ENCODE assay signal across 17 cellular contexts in the genomic region with DNA sequence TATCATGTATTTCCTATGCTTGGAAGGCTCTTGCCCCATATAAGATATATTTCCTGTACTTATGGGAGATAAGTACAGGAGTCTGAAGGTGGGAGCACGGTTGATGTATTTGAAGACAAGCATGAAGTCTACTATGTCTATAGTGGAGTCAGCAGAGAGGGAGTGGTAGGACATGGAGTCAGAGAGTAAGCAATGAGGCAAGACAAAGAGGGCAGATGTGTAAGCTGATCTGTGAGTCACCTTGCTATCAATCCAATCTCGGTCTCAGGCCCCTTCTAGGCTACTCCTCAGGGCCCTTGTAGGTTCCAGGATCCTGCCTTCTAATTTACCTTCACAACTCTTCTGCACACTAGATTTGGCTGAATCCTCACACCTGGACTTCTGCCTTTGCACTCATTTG.
DNase-seq lines count a peak whose midpoint lies in the region; ATAC-seq and TF ChIP-seq lines count a peak whose summit lies in the region.
"Had no signal": no experiment of that assay in that cellular context is flagged by ENCODE, and none has a peak within 500 bp of the region (broad histone marks: within the 10 kb centered on the region; RNA-seq: fewer than 3 reads in every experiment).

No MANE protein-coding gene starts in this region.

- no TSS peak for BruUV-seq in PC-3 (replicated peaks; lab: Mats Ljungman, UMichigan)

- no peak overlapping the region for H2AFZ ChIP-seq in PC-3 (ENCODE audit: low read length)

- H3K27me3 ChIP-seq in PC-3 (ENCODE audit: low read length) = no peaks in the 10 kb centered on the region
- H3K27me3 ChIP-seq: SJCRH30 had no signal

- DNase-seq in activated naive CD8-positive, alpha-beta T cell treated with anti-CD3 and anti-CD28 coated beads, Interleukin-2, amount 50 U/mL, for 24 hours = no peak
- DNase-seq in activated naive CD8-positive, alpha-beta T cell treated with anti-CD3 and anti-CD28 coated beads for 36 hours = no peak
- DNase-seq in PC-3 (peak; percentile 57), fibroblast of mammary gland (ENCODE audit: low read depth) (peak; percentile 38), renal cortical epithelial cell (ENCODE audit: low read depth) (peak; percentile 26), NCI-H2196 treated with DMSO at 0.1 percent for 48 hours (lab: John Stamatoyannopoulos, UW; ENCODE audit: unreplicated experiment) (no peak), inferior parietal cortex (ENCODE audit: extremely low spot score) (no peak)
- DNase-seq: MM.1S, NCI-H1105 treated with DMSO at 0.1 percent for 48 hours, NCI-H2029, NCI-H510A treated with DMSO at 0.1 percent for 48 hours, RPMI8226, SJCRH30 had no signal

- no peaks in the 10 kb centered on the region for H3K9me2 ChIP-seq in PC-3 (replicated peaks; ENCODE audit: low read length)

- no peak overlapping the region for H3K4me2 ChIP-seq in PC-3 (ENCODE audit: low read length)

- CTCF ChIA-PET in PC-3 (lab: Charles Lee) = no interaction called here

- no peaks in the 10 kb centered on the region for H4K20me1 ChIP-seq in PC-3 (ENCODE audit: low read length)

- peak; percentile 15 for ATAC-seq in activated naive CD8-positive, alpha-beta T cell treated with anti-CD3 and anti-CD28 coated beads, Interleukin-2, amount 50 U/mL, for 24 hours
- ATAC-seq in PC-3 (peak; percentile 65), GM21825 (IDR thresholded peaks at IDR 0.05; ENCODE audit: unreplicated experiment) (no peak)
- ATAC-seq: GM12878, K562 had no signal

- intact Hi-C loops in PC-3 (cut with micrococcal nuclease) = no loop called here

- H3K4me1 ChIP-seq in PC-3 (ENCODE audit: insufficient read depth, low read length) = peaks cover 14% of the 10 kb centered on the region; the same call in 1 of the 2 replicates
- H3K4me1 ChIP-seq: SJCRH30 had no signal

- POLR2A ChIA-PET in PC-3 (lab: Charles Lee; ENCODE audit: unreplicated experiment) = no interaction called here

- H3K36me3 ChIP-seq in PC-3 (ENCODE audit: low read depth, low read length) = no peaks in the 10 kb centered on the region
- H3K36me3 ChIP-seq: SJCRH30 had no signal

- no peak overlapping the region for H3K27ac Mint-ChIP-seq in activated naive CD8-positive, alpha-beta T cell treated with anti-CD3 and anti-CD28 coated beads, Interleukin-2, amount 50 U/mL, for 24 hours
- no peak overlapping the region for H3K27ac Mint-ChIP-seq in activated naive CD8-positive, alpha-beta T cell treated with anti-CD3 and anti-CD28 coated beads for 36 hours

- H3K4me3 ChIP-seq in PC-3 (ENCODE audit: low read length) = no peak overlapping the region
- H3K4me3 ChIP-seq in fibroblast of mammary gland (ENCODE audit: control insufficient read depth, low read depth, low read length) = no peak overlapping the region
- H3K4me3 ChIP-seq: GM12878, K562, SJCRH30 had no signal

- H3K4me3 Mint-ChIP-seq in activated naive CD8-positive, alpha-beta T cell treated with anti-CD3 and anti-CD28 coated beads, Interleukin-2, amount 50 U/mL, for 24 hours = no peak overlapping the region
- H3K4me3 Mint-ChIP-seq in activated naive CD8-positive, alpha-beta T cell treated with anti-CD3 and anti-CD28 coated beads for 36 hours = no peak overlapping the region

- no peaks in the 10 kb centered on the region for H3F3A ChIP-seq in PC-3 (ENCODE audit: low read length, unreplicated experiment)

- no peaks in the 10 kb centered on the region for H3K79me2 ChIP-seq in PC-3 (ENCODE audit: low read length)

- H3K27me3 Mint-ChIP-seq in activated naive CD8-positive, alpha-beta T cell treated with anti-CD3 and anti-CD28 coated beads, Interleukin-2, amount 50 U/mL, for 24 hours = no peaks in the 10 kb centered on the region
- no peaks in the 10 kb centered on the region for H3K27me3 Mint-ChIP-seq in activated naive CD8-positive, alpha-beta T cell treated with anti-CD3 and anti-CD28 coated beads for 36 hours

- H3K9me3 ChIP-seq in PC-3 (ENCODE audit: low read length) = no peaks in the 10 kb centered on the region
- H3K9me3 ChIP-seq: SJCRH30 had no signal

- TF ChIP-seq CTCF in PC-3 (conservative IDR thresholded peaks at IDR 0.05; ENCODE audit: low read depth, low read length) (no peak), fibroblast of mammary gland (conservative IDR thresholded peaks at IDR 0.05; ENCODE audit: control insufficient read depth, insufficient read depth, low read depth, low read length) (no peak)

- no peak overlapping the region for H3K9ac ChIP-seq in PC-3 (ENCODE audit: low read length)

- no peak overlapping the region for H3K27ac ChIP-seq in PC-3 (ENCODE audit: low read length)
- H3K27ac ChIP-seq: 22Rv1, SJCRH30 had no signal

- no peaks in the 10 kb centered on the region for H3K36me3 Mint-ChIP-seq in activated naive CD8-positive, alpha-beta T cell treated with anti-CD3 and anti-CD28 coated beads, Interleukin-2, amount 50 U/mL, for 24 hours (ENCODE audit: low read depth)
- no peaks in the 10 kb centered on the region for H3K36me3 Mint-ChIP-seq in activated naive CD8-positive, alpha-beta T cell treated with anti-CD3 and anti-CD28 coated beads for 36 hours

- H3K4me1 Mint-ChIP-seq in activated naive CD8-positive, alpha-beta T cell treated with anti-CD3 and anti-CD28 coated beads, Interleukin-2, amount 50 U/mL, for 24 hours = peaks cover 1% of the 10 kb centered on the region
- no peaks in the 10 kb centered on the region for H3K4me1 Mint-ChIP-seq in activated naive CD8-positive, alpha-beta T cell treated with anti-CD3 and anti-CD28 coated beads for 36 hours

- peaks cover 8% of the 10 kb centered on the region for H3K9me3 Mint-ChIP-seq in activated naive CD8-positive, alpha-beta T cell treated with anti-CD3 and anti-CD28 coated beads, Interleukin-2, amount 50 U/mL, for 24 hours
- peaks cover 8% of the 10 kb centered on the region for H3K9me3 Mint-ChIP-seq in activated naive CD8-positive, alpha-beta T cell treated with anti-CD3 and anti-CD28 coated beads for 36 hours

Comparison
In these comparisons a context has a peak if more than half of its experiments do, and no peak if none do; other contexts are left out.
1. DNase-seq: peak in PC-3 (single experiment), fibroblast of mammary gland (single experiment) and renal cortical epithelial cell (single experiment); none in activated naive CD8-positive, alpha-beta T cell treated with anti-CD3 and anti-CD28 coated beads, Interleukin-2, amount 50 U/mL, for 24 hours (single experiment), activated naive CD8-positive, alpha-beta T cell treated with anti-CD3 and anti-CD28 coated beads for 36 hours (single experiment), NCI-H2196 treated with DMSO at 0.1 percent for 48 hours (single experiment) and inferior parietal cortex (single experiment).